Comparison of ENCODE assay signal across 40 cellular contexts in the genomic region with DNA sequence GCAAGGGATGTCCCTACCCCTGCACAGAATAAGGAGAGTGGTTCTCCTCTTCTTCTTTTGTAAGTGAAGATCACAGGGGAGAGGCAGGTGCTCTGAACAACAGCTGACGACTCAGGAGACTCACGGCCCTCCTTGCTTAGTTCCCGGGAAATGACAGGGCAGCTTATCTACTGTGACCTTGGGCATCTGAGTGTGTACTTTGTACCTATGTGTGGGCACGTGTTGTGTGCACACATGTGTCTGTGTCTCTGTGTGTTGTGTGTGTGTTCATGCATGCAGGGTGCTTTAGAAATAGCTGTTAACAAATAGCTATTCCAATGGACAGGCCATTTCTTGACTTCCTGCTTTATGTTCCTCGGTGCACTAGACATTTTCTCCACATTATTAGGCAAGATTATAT.
"Had no signal": no experiment of that assay in that cellular context is flagged by ENCODE, and none has a peak within 500 bp of the region (broad histone marks: within the 10 kb centered on the region; RNA-seq: fewer than 3 reads in every experiment).

No MANE protein-coding gene starts in this region.

- FAIRE-seq: astrocyte, bronchial epithelial cell had no signal

- H3K4me1 Mint-ChIP-seq: activated naive CD4-positive, alpha-beta T cell treated with anti-CD3 and anti-CD28 coated beads, Interleukin-2, amount 10 ng/mL, durations not matched to agents 7 days and 5 days; activated naive CD4-positive, alpha-beta T cell treated with anti-CD3 and anti-CD28 coated beads, Interleukin-2, amount 50 U/mL, for 24 hours; activated naive CD8-positive, alpha-beta T cell treated with anti-CD3 and anti-CD28 coated beads for 36 hours; activated naive CD8-positive, alpha-beta T cell treated with anti-CD3 and anti-CD28 coated beads, Interleukin-2, amount 10 ng/mL, durations not matched to agents 7 days and 5 days; activated T-helper 17 cell treated with anti-CD3 and anti-CD28 coated beads, Interleukin-2, amount 50 U/mL, for 72 hours; brain; central memory CD8-positive, alpha-beta T cell had no signal

- H3K9me3 ChIP-seq: adrenal gland, ascending aorta, body of pancreas, breast epithelium had no signal

- H3K27ac ChIP-seq: adrenal gland, ascending aorta, body of pancreas, brain microvascular endothelial cell, breast epithelium, cardiac muscle cell had no signal

- H3K27ac Mint-ChIP-seq: activated naive CD4-positive, alpha-beta T cell treated with anti-CD3 and anti-CD28 coated beads for 36 hours; activated naive CD4-positive, alpha-beta T cell treated with anti-CD3 and anti-CD28 coated beads, Interleukin-2, amount 10 ng/mL, durations not matched to agents 7 days and 5 days; activated naive CD4-positive, alpha-beta T cell treated with anti-CD3 and anti-CD28 coated beads, Interleukin-2, amount 50 U/mL, for 24 hours; activated naive CD4-positive, alpha-beta T cell treated with anti-CD3 and anti-CD28 coated beads, Interleukin-2, amount 50 U/mL, for 72 hours; activated naive CD8-positive, alpha-beta T cell; activated naive CD8-positive, alpha-beta T cell treated with anti-CD3 and anti-CD28 coated beads for 36 hours; activated naive CD8-positive, alpha-beta T cell treated with anti-CD3 and anti-CD28 coated beads, Interleukin-2, amount 10 ng/mL, durations not matched to agents 7 days and 5 days; activated T-cell treated with anti-CD3 and anti-CD28 coated beads, Interleukin-2, amount 50 U/mL, for 24 hours; activated T-cell treated with anti-CD3 and anti-CD28 coated beads, Interleukin-2, amount 50 U/mL, for 72 hours; activated T-helper 1 cell treated with anti-CD3 and anti-CD28 coated beads, Interleukin-12 subunit alpha, Interleukin-12 subunit beta, Interleukin-2, Interleukin-4 antibody, amounts not matched to agents 30 ng/mL and 10 ng/mL and 1 ng/mL, durations not matched to agents 14 hours and 24 hours and 36 hours; activated T-helper 17 cell treated with anti-CD3 and anti-CD28 coated beads, Interleukin-2, amount 50 U/mL, for 72 hours; activated T-helper 2 cell treated with anti-CD3 and anti-CD28 coated beads, Interferon-gamma antibody, Interleukin-2, Interleukin-4, amounts not matched to agents 10 μg/mL and 5 μg/mL and 100 μg/mL, durations not matched to agents 14 hours and 24 hours and 36 hours; brain had no signal

- H3K4me3 Mint-ChIP-seq: activated naive CD4-positive, alpha-beta T cell treated with anti-CD3 and anti-CD28 coated beads for 36 hours; activated naive CD4-positive, alpha-beta T cell treated with anti-CD3 and anti-CD28 coated beads, Interleukin-2, amount 10 ng/mL, durations not matched to agents 7 days and 5 days; activated naive CD4-positive, alpha-beta T cell treated with anti-CD3 and anti-CD28 coated beads, Interleukin-2, amount 50 U/mL, for 24 hours; activated naive CD8-positive, alpha-beta T cell; activated naive CD8-positive, alpha-beta T cell treated with anti-CD3 and anti-CD28 coated beads for 36 hours; activated naive CD8-positive, alpha-beta T cell treated with anti-CD3 and anti-CD28 coated beads, Interleukin-2, amount 10 ng/mL, durations not matched to agents 7 days and 5 days; activated T-cell treated with anti-CD3 and anti-CD28 coated beads, Interleukin-2, amount 50 U/mL, for 24 hours; activated T-cell treated with anti-CD3 and anti-CD28 coated beads, Interleukin-2, amount 50 U/mL, for 4 hours; activated T-cell treated with anti-CD3 and anti-CD28 coated beads, Interleukin-2, amount 50 U/mL, for 72 hours; activated T-helper 1 cell treated with anti-CD3 and anti-CD28 coated beads, Interleukin-12 subunit alpha, Interleukin-12 subunit beta, Interleukin-2, Interleukin-4 antibody, amounts not matched to agents 30 ng/mL and 10 ng/mL and 1 ng/mL, durations not matched to agents 14 hours and 24 hours and 36 hours; activated T-helper 17 cell treated with anti-CD3 and anti-CD28 coated beads, Interleukin-2, amount 50 U/mL, for 72 hours; brain; central memory CD8-positive, alpha-beta T cell had no signal

- H3K36me3 Mint-ChIP-seq: activated naive CD4-positive, alpha-beta T cell treated with anti-CD3 and anti-CD28 coated beads, Interleukin-2, amount 10 ng/mL, durations not matched to agents 7 days and 5 days; activated naive CD4-positive, alpha-beta T cell treated with anti-CD3 and anti-CD28 coated beads, Interleukin-2, amount 50 U/mL, for 24 hours; activated naive CD4-positive, alpha-beta T cell treated with anti-CD3 and anti-CD28 coated beads, Interleukin-2, amount 50 U/mL, for 72 hours; activated naive CD8-positive, alpha-beta T cell; activated naive CD8-positive, alpha-beta T cell treated with anti-CD3 and anti-CD28 coated beads for 36 hours; activated naive CD8-positive, alpha-beta T cell treated with anti-CD3 and anti-CD28 coated beads, Interleukin-2, amount 10 ng/mL, durations not matched to agents 7 days and 5 days; brain had no signal

- ATAC-seq: activated naive CD4-positive, alpha-beta T cell treated with anti-CD3 and anti-CD28 coated beads, Interleukin-2, amount 50 U/mL, for 72 hours; activated T-cell treated with anti-CD3 and anti-CD28 coated beads, Interleukin-2, amount 50 U/mL, for 4 hours; activated T-cell treated with anti-CD3 and anti-CD28 coated beads, Interleukin-2, amount 50 U/mL, for 72 hours; activated T-helper 17 cell treated with anti-CD3 and anti-CD28 coated beads, Interleukin-2, amount 50 U/mL, for 72 hours; body of pancreas had no signal

- H3K4me1 ChIP-seq: adrenal gland, ascending aorta, body of pancreas, breast epithelium had no signal

- H3K9me3 Mint-ChIP-seq: activated naive CD4-positive, alpha-beta T cell treated with anti-CD3 and anti-CD28 coated beads for 36 hours; activated naive CD4-positive, alpha-beta T cell treated with anti-CD3 and anti-CD28 coated beads, Interleukin-2, amount 10 ng/mL, durations not matched to agents 7 days and 5 days; activated naive CD4-positive, alpha-beta T cell treated with anti-CD3 and anti-CD28 coated beads, Interleukin-2, amount 50 U/mL, for 24 hours; activated naive CD4-positive, alpha-beta T cell treated with anti-CD3 and anti-CD28 coated beads, Interleukin-2, amount 50 U/mL, for 72 hours; activated naive CD8-positive, alpha-beta T cell treated with anti-CD3 and anti-CD28 coated beads for 36 hours; activated naive CD8-positive, alpha-beta T cell treated with anti-CD3 and anti-CD28 coated beads, Interleukin-2, amount 10 ng/mL, durations not matched to agents 7 days and 5 days; activated T-cell treated with anti-CD3 and anti-CD28 coated beads, Interleukin-2, amount 50 U/mL, for 24 hours; activated T-cell treated with anti-CD3 and anti-CD28 coated beads, Interleukin-2, amount 50 U/mL, for 4 hours; activated T-cell treated with anti-CD3 and anti-CD28 coated beads, Interleukin-2, amount 50 U/mL, for 72 hours; activated T-helper 1 cell treated with anti-CD3 and anti-CD28 coated beads, Interleukin-12 subunit alpha, Interleukin-12 subunit beta, Interleukin-2, Interleukin-4 antibody, amounts not matched to agents 30 ng/mL and 10 ng/mL and 1 ng/mL, durations not matched to agents 14 hours and 24 hours and 36 hours; activated T-helper 17 cell treated with anti-CD3 and anti-CD28 coated beads, Interleukin-2, amount 50 U/mL, for 72 hours; activated T-helper 2 cell treated with anti-CD3 and anti-CD28 coated beads, Interferon-gamma antibody, Interleukin-2, Interleukin-4, amounts not matched to agents 10 μg/mL and 5 μg/mL and 100 μg/mL, durations not matched to agents 14 hours and 24 hours and 36 hours; central memory CD8-positive, alpha-beta T cell had no signal

- DNase-seq: activated effector memory CD4-positive, alpha-beta T cell treated with anti-CD3 and anti-CD28 coated beads, Interleukin-2, amount 50 U/mL, for 16 hours; activated effector memory CD4-positive, alpha-beta T cell treated with Interleukin-2 at 50 U/mL for 16 hours; activated gamma-delta T cell; activated gamma-delta T cell treated with Interleukin-2 at 50 U/mL for 16 hours; activated naive CD4-positive, alpha-beta T cell; activated naive CD4-positive, alpha-beta T cell treated with anti-CD3 and anti-CD28 coated beads for 36 hours; activated naive CD4-positive, alpha-beta T cell treated with anti-CD3 and anti-CD28 coated beads, Interleukin-2, amount 10 ng/mL, durations not matched to agents 7 days and 5 days; activated naive CD4-positive, alpha-beta T cell treated with anti-CD3 and anti-CD28 coated beads, Interleukin-2, amount 50 U/mL, for 16 hours; activated naive CD4-positive, alpha-beta T cell treated with Interleukin-2 at 50 U/mL for 16 hours; activated naive CD8-positive, alpha-beta T cell treated with anti-CD3 and anti-CD28 coated beads for 36 hours; activated naive CD8-positive, alpha-beta T cell treated with anti-CD3 and anti-CD28 coated beads, Interleukin-2, amount 10 ng/mL, durations not matched to agents 7 days and 5 days; activated T-cell treated with anti-CD3 and anti-CD28 coated beads for 4 hours; activated T-cell treated with anti-CD3 and anti-CD28 coated beads, Interleukin-2, amount 50 U/mL, for 1 hour; activated T-cell treated with anti-CD3 and anti-CD28 coated beads, Interleukin-2, amount 50 U/mL, for 24 hours; activated T-cell treated with anti-CD3 and anti-CD28 coated beads, Interleukin-2, amount 50 U/mL, for 4 hours; activated T-cell treated with anti-CD3 and anti-CD28 coated beads, Interleukin-2, amount 50 U/mL, for 48 hours; activated T-cell treated with anti-CD3 and anti-CD28 coated beads, Interleukin-2, amount 50 U/mL, for 72 hours; adrenal gland; amniotic stem cell; amygdala; anterior cingulate cortex; aorta; body of pancreas; brain microvascular endothelial cell; caudate nucleus; central memory CD4-positive, alpha-beta T cell; cerebellar nuclear complex had no signal

- H3K27me3 ChIP-seq: adrenal gland, ascending aorta, body of pancreas, brain microvascular endothelial cell, breast epithelium, cardiac muscle cell had no signal

- H3K36me3 ChIP-seq: adrenal gland, ascending aorta, brain microvascular endothelial cell, breast epithelium, cardiac muscle cell had no signal

- H3K27me3 Mint-ChIP-seq: activated naive CD4-positive, alpha-beta T cell treated with anti-CD3 and anti-CD28 coated beads, Interleukin-2, amount 10 ng/mL, durations not matched to agents 7 days and 5 days; activated naive CD8-positive, alpha-beta T cell; activated naive CD8-positive, alpha-beta T cell treated with anti-CD3 and anti-CD28 coated beads for 36 hours; activated naive CD8-positive, alpha-beta T cell treated with anti-CD3 and anti-CD28 coated beads, Interleukin-2, amount 10 ng/mL, durations not matched to agents 7 days and 5 days had no signal

- H3K4me3 ChIP-seq: adrenal gland, ascending aorta, body of pancreas, breast epithelium, cardiac muscle cell had no signal
